Comparison of ENCODE assay signal across 2 cellular contexts in genomic region chr7:138738114-138738513, GRCh38.
TF ChIP-seq lines count a peak whose summit lies in the region.

No MANE protein-coding gene starts in this region.

TF ChIP-seq in HCT116, 20 proteins besides CTCF, POLR2A, EP300 and RAD21:
- TF ChIP-seq ZNF274 (IDR thresholded peaks at IDR 0.05; ENCODE audit: low read depth, low read length) = no peak
- TF ChIP-seq ZFX (IDR thresholded peaks at IDR 0.05) = no peak
- TF ChIP-seq JUND (IDR thresholded peaks at IDR 0.05) = no peak
- no peak for TF ChIP-seq EZH2phosphoT487 (IDR thresholded peaks at IDR 0.05; ENCODE audit: borderline replicate concordance)
- no peak for TF ChIP-seq SP1 (IDR thresholded peaks at IDR 0.05; ENCODE audit: low read depth)
- TF ChIP-seq, protein P1, sequence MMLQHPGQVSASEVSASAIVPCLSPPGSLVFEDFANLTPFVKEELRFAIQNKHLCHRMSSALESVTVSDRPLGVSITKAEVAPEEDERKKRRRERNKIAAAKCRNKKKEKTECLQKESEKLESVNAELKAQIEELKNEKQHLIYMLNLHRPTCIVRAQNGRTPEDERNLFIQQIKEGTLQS (IDR thresholded peaks at IDR 0.05) = no peak
- TF ChIP-seq EGR1 (IDR thresholded peaks at IDR 0.05; ENCODE audit: low read depth) = no peak
- TF ChIP-seq ELF1 (IDR thresholded peaks at IDR 0.05; ENCODE audit: borderline replicate concordance, low read depth) = no peak
- no peak for TF ChIP-seq CEBPB (IDR thresholded peaks at IDR 0.05; ENCODE audit: low read depth)
- TF ChIP-seq SIN3A (IDR thresholded peaks at IDR 0.05; ENCODE audit: low read depth) = no peak
- TF ChIP-seq TCF7L2 (IDR thresholded peaks at IDR 0.05; ENCODE audit: borderline replicate concordance, extremely low read depth, insufficient read depth, insufficient read length) = no peak
- TF ChIP-seq, protein P2, sequence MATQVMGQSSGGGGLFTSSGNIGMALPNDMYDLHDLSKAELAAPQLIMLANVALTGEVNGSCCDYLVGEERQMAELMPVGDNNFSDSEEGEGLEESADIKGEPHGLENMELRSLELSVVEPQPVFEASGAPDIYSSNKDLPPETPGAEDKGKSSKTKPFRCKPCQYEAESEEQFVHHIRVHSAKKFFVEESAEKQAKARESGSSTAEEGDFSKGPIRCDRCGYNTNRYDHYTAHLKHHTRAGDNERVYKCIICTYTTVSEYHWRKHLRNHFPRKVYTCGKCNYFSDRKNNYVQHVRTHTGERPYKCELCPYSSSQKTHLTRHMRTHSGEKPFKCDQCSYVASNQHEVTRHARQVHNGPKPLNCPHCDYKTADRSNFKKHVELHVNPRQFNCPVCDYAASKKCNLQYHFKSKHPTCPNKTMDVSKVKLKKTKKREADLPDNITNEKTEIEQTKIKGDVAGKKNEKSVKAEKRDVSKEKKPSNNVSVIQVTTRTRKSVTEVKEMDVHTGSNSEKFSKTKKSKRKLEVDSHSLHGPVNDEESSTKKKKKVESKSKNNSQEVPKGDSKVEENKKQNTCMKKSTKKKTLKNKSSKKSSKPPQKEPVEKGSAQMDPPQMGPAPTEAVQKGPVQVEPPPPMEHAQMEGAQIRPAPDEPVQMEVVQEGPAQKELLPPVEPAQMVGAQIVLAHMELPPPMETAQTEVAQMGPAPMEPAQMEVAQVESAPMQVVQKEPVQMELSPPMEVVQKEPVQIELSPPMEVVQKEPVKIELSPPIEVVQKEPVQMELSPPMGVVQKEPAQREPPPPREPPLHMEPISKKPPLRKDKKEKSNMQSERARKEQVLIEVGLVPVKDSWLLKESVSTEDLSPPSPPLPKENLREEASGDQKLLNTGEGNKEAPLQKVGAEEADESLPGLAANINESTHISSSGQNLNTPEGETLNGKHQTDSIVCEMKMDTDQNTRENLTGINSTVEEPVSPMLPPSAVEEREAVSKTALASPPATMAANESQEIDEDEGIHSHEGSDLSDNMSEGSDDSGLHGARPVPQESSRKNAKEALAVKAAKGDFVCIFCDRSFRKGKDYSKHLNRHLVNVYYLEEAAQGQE (IDR thresholded peaks at IDR 0.05; ENCODE audit: low read depth) = no peak
- no peak for TF ChIP-seq MAX (IDR thresholded peaks at IDR 0.05)

TF ChIP-seq in liver, 16 proteins besides CTCF, POLR2A, EP300 and RAD21:
- TF ChIP-seq FOXA1 (IDR thresholded peaks at IDR 0.05) (no peak), HNF4A (conservative IDR thresholded peaks at IDR 0.05) (no peak), YY1 (IDR thresholded peaks at IDR 0.05) (no peak), GABPA (IDR thresholded peaks at IDR 0.05 in 1 of 2, conservative IDR thresholded peaks at IDR 0.05 in 1 of 2) (no peak), JUND (IDR thresholded peaks at IDR 0.05) (no peak), TAF1 (conservative IDR thresholded peaks at IDR 0.05) (no peak), EGR1 (IDR thresholded peaks at IDR 0.05; ENCODE audit: low read depth in 2 of 2) (no peak), SP1 (IDR thresholded peaks at IDR 0.05) (no peak), HNF4G (IDR thresholded peaks at IDR 0.05) (no peak)
- TF ChIP-seq, protein P2 (IDR thresholded peaks at IDR 0.05) = no peak
- TF ChIP-seq, protein P1 (IDR thresholded peaks at IDR 0.05) = no peak
- TF ChIP-seq, protein P3, sequence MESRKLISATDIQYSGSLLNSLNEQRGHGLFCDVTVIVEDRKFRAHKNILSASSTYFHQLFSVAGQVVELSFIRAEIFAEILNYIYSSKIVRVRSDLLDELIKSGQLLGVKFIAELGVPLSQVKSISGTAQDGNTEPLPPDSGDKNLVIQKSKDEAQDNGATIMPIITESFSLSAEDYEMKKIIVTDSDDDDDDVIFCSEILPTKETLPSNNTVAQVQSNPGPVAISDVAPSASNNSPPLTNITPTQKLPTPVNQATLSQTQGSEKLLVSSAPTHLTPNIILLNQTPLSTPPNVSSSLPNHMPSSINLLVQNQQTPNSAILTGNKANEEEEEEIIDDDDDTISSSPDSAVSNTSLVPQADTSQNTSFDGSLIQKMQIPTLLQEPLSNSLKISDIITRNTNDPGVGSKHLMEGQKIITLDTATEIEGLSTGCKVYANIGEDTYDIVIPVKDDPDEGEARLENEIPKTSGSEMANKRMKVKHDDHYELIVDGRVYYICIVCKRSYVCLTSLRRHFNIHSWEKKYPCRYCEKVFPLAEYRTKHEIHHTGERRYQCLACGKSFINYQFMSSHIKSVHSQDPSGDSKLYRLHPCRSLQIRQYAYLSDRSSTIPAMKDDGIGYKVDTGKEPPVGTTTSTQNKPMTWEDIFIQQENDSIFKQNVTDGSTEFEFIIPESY (IDR thresholded peaks at IDR 0.05) = no peak
